ENCODE assay signal across 2 cellular contexts in the genomic region with DNA sequence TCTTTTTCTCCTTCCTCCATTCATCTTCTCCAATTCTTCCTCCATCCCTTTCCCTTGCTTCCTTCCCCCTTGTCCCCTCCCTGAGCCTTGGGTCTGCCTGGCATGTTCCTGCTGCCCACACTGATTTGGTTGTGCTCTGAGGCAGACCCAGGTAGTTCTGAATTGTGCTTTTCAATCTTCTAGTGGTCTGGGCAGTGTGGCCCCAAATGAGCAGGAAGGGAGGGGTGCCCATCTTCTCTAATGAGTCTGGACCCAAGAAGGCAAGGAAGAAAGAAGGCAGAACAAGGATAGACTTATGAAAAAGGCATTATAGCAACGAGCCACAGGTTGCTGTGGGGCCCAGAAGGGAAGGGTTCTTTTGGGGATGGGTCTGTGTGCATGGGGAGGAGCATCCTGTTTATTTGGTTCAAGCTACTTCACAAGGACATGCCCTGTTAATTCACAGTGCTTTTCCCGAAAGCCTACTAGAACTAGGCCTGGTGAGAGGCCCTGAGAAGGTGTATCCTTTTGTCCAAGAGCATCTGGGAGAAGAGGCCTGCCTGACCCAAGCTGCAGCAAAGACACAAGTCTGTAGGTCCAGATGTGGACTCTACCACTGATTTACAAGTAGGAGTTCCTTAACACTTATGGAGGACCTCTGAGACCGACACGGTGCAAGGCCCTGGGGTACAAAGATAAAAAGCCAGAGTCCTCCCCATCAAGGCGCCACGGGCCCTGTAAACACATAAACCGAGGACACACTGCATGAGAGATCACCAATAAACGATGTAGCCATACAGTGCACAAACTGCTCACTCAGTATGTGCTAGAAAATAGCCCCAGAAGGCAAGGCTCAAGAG.
TF ChIP-seq lines count a peak whose summit lies in the region.

No MANE protein-coding gene starts in this region.

TF ChIP-seq in IMR-90, 13 proteins besides CTCF, POLR2A, EP300 and RAD21 (continued from another document):
- no peak for TF ChIP-seq CHD1 (IDR thresholded peaks at IDR 0.05; ENCODE audit: low read depth, low read length)
- no peak for TF ChIP-seq RCOR1 (IDR thresholded peaks at IDR 0.05; ENCODE audit: insufficient replicate concordance, low read length)
- no peak for TF ChIP-seq MXI1 (IDR thresholded peaks at IDR 0.05; ENCODE audit: borderline replicate concordance, low read depth, low read length)
- TF ChIP-seq BHLHE40 (IDR thresholded peaks at IDR 0.05; ENCODE audit: low read depth, low read length), result no peak
- TF ChIP-seq NFE2L2 (IDR thresholded peaks at IDR 0.05; ENCODE audit: low read depth, low read length), result no peak
- TF ChIP-seq, protein P1, sequence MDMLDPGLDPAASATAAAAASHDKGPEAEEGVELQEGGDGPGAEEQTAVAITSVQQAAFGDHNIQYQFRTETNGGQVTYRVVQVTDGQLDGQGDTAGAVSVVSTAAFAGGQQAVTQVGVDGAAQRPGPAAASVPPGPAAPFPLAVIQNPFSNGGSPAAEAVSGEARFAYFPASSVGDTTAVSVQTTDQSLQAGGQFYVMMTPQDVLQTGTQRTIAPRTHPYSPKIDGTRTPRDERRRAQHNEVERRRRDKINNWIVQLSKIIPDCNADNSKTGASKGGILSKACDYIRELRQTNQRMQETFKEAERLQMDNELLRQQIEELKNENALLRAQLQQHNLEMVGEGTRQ (IDR thresholded peaks at IDR 0.05; ENCODE audit: low read depth, low read length), result no peak
- TF ChIP-seq CEBPB (IDR thresholded peaks at IDR 0.05; ENCODE audit: low read depth, low read length), result no peak
- TF ChIP-seq MAFK (IDR thresholded peaks at IDR 0.05; ENCODE audit: low read depth, low read length), result no peak
- TF ChIP-seq, protein P2, sequence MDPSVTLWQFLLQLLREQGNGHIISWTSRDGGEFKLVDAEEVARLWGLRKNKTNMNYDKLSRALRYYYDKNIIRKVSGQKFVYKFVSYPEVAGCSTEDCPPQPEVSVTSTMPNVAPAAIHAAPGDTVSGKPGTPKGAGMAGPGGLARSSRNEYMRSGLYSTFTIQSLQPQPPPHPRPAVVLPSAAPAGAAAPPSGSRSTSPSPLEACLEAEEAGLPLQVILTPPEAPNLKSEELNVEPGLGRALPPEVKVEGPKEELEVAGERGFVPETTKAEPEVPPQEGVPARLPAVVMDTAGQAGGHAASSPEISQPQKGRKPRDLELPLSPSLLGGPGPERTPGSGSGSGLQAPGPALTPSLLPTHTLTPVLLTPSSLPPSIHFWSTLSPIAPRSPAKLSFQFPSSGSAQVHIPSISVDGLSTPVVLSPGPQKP (IDR thresholded peaks at IDR 0.05; ENCODE audit: borderline replicate concordance, low read depth, low read length), result no peak
- TF ChIP-seq SMC3 (IDR thresholded peaks at IDR 0.05; ENCODE audit: low read depth, low read length), result no peak

TF ChIP-seq in GM12891, 5 proteins besides CTCF, POLR2A, EP300 and RAD21 (continued from another document):
- TF ChIP-seq POLR2AphosphoS5 (IDR thresholded peaks at IDR 0.05; ENCODE audit: low read depth, low read length) (no peak), POU2F2 (IDR thresholded peaks at IDR 0.05; ENCODE audit: low read depth, low read length) (no peak), TAF1 (IDR thresholded peaks at IDR 0.05; ENCODE audit: low read depth, low read length) (no peak)
TF ChIP-seq in GM12891: peak in this region for 0.
